In the genomic region with DNA sequence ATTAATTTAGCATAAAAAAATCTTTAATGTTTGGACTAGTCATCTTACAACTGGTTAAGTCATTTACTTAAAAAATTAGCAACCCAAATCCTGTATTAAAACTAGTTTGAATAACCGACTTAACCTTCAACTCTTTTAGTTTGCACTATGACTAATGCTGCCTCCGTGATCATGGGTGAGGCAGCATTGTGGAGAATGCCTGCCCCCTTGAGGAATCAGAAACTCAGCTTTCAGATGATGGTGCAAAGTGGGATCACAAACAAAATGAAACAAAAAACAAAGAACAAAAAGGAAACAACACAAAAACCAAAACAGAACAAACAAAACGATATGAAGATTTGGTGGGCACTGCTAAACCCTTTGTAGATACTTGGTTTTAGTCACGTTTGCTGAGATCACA, we compare ENCODE assay signal across 10 cellular contexts.
DNase-seq lines count a peak whose midpoint lies in the region; ATAC-seq, FAIRE-seq and TF ChIP-seq lines count a peak whose summit lies in the region.
"Had no signal": no experiment of that assay in that cellular context is flagged by ENCODE, and none has a peak within 500 bp of the region (broad histone marks: within the 10 kb centered on the region; RNA-seq: fewer than 3 reads in every experiment).

No MANE protein-coding gene starts in this region.

- no peak overlapping the region for H3K27ac ChIP-seq in foreskin keratinocyte
- H3K27ac ChIP-seq: BLaER1 had no signal

- no peaks in the 10 kb centered on the region for H3K9me3 Mint-ChIP-seq in activated T-helper 2 cell treated with anti-CD3 and anti-CD28 coated beads, Interferon-gamma antibody, Interleukin-2, Interleukin-4, amounts not matched to agents 10 μg/mL and 5 μg/mL and 100 μg/mL, durations not matched to agents 14 hours and 24 hours and 36 hours

- H3K27me3 ChIP-seq in foreskin keratinocyte: peaks cover 30% of the 10 kb centered on the region
- H3K27me3 ChIP-seq: BLaER1 had no signal

- TF ChIP-seq CTCF in foreskin keratinocyte (conservative IDR thresholded peaks at IDR 0.05): peak; percentile 77

- peaks cover 4% of the 10 kb centered on the region for H3K27me3 Mint-ChIP-seq in activated T-helper 2 cell treated with anti-CD3 and anti-CD28 coated beads, Interferon-gamma antibody, Interleukin-2, Interleukin-4, amounts not matched to agents 10 μg/mL and 5 μg/mL and 100 μg/mL, durations not matched to agents 14 hours and 24 hours and 36 hours (ENCODE audit: low read depth)

- intact Hi-C loops in activated T-helper 2 cell treated with anti-CD3 and anti-CD28 coated beads, Interferon-gamma antibody, Interleukin-2, Interleukin-4, amounts not matched to agents 10 μg/mL and 5 μg/mL and 100 μg/mL, durations not matched to agents 14 hours and 24 hours and 36 hours (cut with micrococcal nuclease): no loop called here

- DNase-seq in NCI-H1417 (lab: John Stamatoyannopoulos, UW) (peak in 2 of 3 experiments; percentile 5 to 37), NCI-H1417 treated with DMSO at 0.1 percent for 48 hours (lab: John Stamatoyannopoulos, UW) (no peak), RCC 7860 (ENCODE audit: low spot score) (no peak), foreskin keratinocyte (peak in 1 of 2 donors; percentile 49), stromal cell of bone marrow (ENCODE audit: low read depth) (peak; percentile 54)
- no peak for DNase-seq in activated T-helper 2 cell treated with anti-CD3 and anti-CD28 coated beads, Interferon-gamma antibody, Interleukin-2, Interleukin-4, amounts not matched to agents 10 μg/mL and 5 μg/mL and 100 μg/mL, durations not matched to agents 14 hours and 24 hours and 36 hours (ENCODE audit: low spot score)
- DNase-seq in activated CD8-positive, alpha-beta memory T cell treated with anti-CD3 and anti-CD28 coated beads, Interleukin-2, amount 50 U/mL, for 48 hours: no peak
- DNase-seq: stimulated activated CD4-positive, alpha-beta T cell treated with anti-CD3 and anti-CD28 coated beads, Interleukin-15, amount 100 ng/mL, for 24 hours had no signal

- peaks cover 3% of the 10 kb centered on the region for H3K4me1 ChIP-seq in foreskin keratinocyte

- H3K4me3 Mint-ChIP-seq in activated T-helper 2 cell treated with anti-CD3 and anti-CD28 coated beads, Interferon-gamma antibody, Interleukin-2, Interleukin-4, amounts not matched to agents 10 μg/mL and 5 μg/mL and 100 μg/mL, durations not matched to agents 14 hours and 24 hours and 36 hours (ENCODE audit: low read depth): no peak overlapping the region

- H3K27ac Mint-ChIP-seq in activated T-helper 2 cell treated with anti-CD3 and anti-CD28 coated beads, Interferon-gamma antibody, Interleukin-2, Interleukin-4, amounts not matched to agents 10 μg/mL and 5 μg/mL and 100 μg/mL, durations not matched to agents 14 hours and 24 hours and 36 hours: no peak overlapping the region

- peaks cover 1% of the 10 kb centered on the region for H3K4me1 Mint-ChIP-seq in activated T-helper 2 cell treated with anti-CD3 and anti-CD28 coated beads, Interferon-gamma antibody, Interleukin-2, Interleukin-4, amounts not matched to agents 10 μg/mL and 5 μg/mL and 100 μg/mL, durations not matched to agents 14 hours and 24 hours and 36 hours (ENCODE audit: low read depth)

- ATAC-seq in foreskin keratinocyte (peak; percentile 69), GM21528 (IDR thresholded peaks at IDR 0.05; ENCODE audit: low FRiP score, unreplicated experiment) (no peak)

- no peaks in the 10 kb centered on the region for H3K36me3 Mint-ChIP-seq in activated T-helper 2 cell treated with anti-CD3 and anti-CD28 coated beads, Interferon-gamma antibody, Interleukin-2, Interleukin-4, amounts not matched to agents 10 μg/mL and 5 μg/mL and 100 μg/mL, durations not matched to agents 14 hours and 24 hours and 36 hours (ENCODE audit: low read depth)

- FAIRE-seq in RCC 7860 (lab: Jason Lieb, UNC): peak; percentile 35

Comparison
In these comparisons a context has a peak if more than half of its experiments do, and no peak if none do; other contexts are left out.
1. DNase-seq: peak in NCI-H1417 (2 of 3) and stromal cell of bone marrow (single experiment); none in NCI-H1417 treated with DMSO at 0.1 percent for 48 hours (single experiment), RCC 7860 (single experiment), activated T-helper 2 cell treated with anti-CD3 and anti-CD28 coated beads, Interferon-gamma antibody, Interleukin-2, Interleukin-4, amounts not matched to agents 10 μg/mL and 5 μg/mL and 100 μg/mL, durations not matched to agents 14 hours and 24 hours and 36 hours (single experiment) and activated CD8-positive, alpha-beta memory T cell treated with anti-CD3 and anti-CD28 coated beads, Interleukin-2, amount 50 U/mL, for 48 hours (single experiment).